In genomic region chr19:36686365-36687213, GRCh38 we compare ENCODE assay signal across 8 cellular contexts. TPM values are rescaled to one million over a fixed set of nuclear protein-coding genes. Genes with fewer than 3 reads are reported as not detected.
A peak's percentile ranks its signal among the peaks of the same experiment; 100 is the strongest.
DNase-seq lines count a peak whose midpoint lies in the region; ATAC-seq and TF ChIP-seq lines count a peak whose summit lies in the region.

No MANE protein-coding gene starts in this region.

- BruUV-seq in Calu3 (replicated peaks; lab: Mats Ljungman, UMichigan) = TSS peak; percentile 51

- H3K36me3 ChIP-seq in neuron (ENCODE audit: insufficient read depth, low read length) = peaks cover 36% of the 10 kb centered on the region

- peak; percentile 28 for DNase-seq in Calu3
- peak in 2 of 34 experiments; percentile 2 to 6 for DNase-seq in T-cell
- DNase-seq in fibroblast of pulmonary artery (ENCODE audit: low read depth) = peak; percentile 14
- DNase-seq in GOT3 (lab: John Stamatoyannopoulos, UW) = no peak
- DNase-seq in stimulated activated CD4-positive, alpha-beta T cell treated with anti-CD3 and anti-CD28 coated beads, Interleukin-4, amount 100 ng/mL, for 4 hours = no peak

- no peak for TF ChIP-seq CTCF in Calu3 (IDR thresholded peaks at IDR 0.05; ENCODE audit: unreplicated experiment)
- no peak for TF ChIP-seq CTCF in fibroblast of pulmonary artery (IDR thresholded peaks at IDR 0.05; ENCODE audit: low read length, missing control alignments)

- no peaks in the 10 kb centered on the region for H3K27me3 Mint-ChIP-seq in Calu3 (ENCODE audit: unreplicated experiment)
- H3K27me3 Mint-ChIP-seq in T-cell = no peaks in the 10 kb centered on the region

- POLR2A ChIA-PET in T-cell (lab: Charles Lee) = interaction anchor here in 1 of 2 donors (0.5 to 0.6 kb wide), 2 partner anchors 30 to 306 kb away, joined by 3 to 4 read pairs; no protein-coding TSS in a partner anchor

- peak overlapping the region; percentile 87 for H2AFZ ChIP-seq in neuron (ENCODE audit: low read depth, low read length)

- peaks cover 26% of the 10 kb centered on the region for H3K9me3 ChIP-seq in neuron (ENCODE audit: low read length)

- H3K4me1 Mint-ChIP-seq in Calu3 (ENCODE audit: low read depth, unreplicated experiment) (peaks cover 27% of the 10 kb centered on the region), T-cell (peaks cover 34 to 37% (median 37%) of the 10 kb centered on the region in 3 donors)

- H3K4me3 Mint-ChIP-seq in Calu3 (ENCODE audit: low read depth, unreplicated experiment) (peak overlapping the region; percentile 100), T-cell (peak overlapping the region; percentile 99 to 100 (median 99))

- H3K9me3 Mint-ChIP-seq in Calu3 (ENCODE audit: low read depth, unreplicated experiment) (peaks cover 18% of the 10 kb centered on the region), T-cell (peaks cover 6 to 22% (median 8%) of the 10 kb centered on the region in 3 donors)

- H3K27ac Mint-ChIP-seq in Calu3 (ENCODE audit: unreplicated experiment) (peak overlapping the region; percentile 99), T-cell (peak overlapping the region; percentile 93 to 97)

- H3K27me3 ChIP-seq in neuron (ENCODE audit: insufficient read depth, low read length) = no peaks in the 10 kb centered on the region

- peaks cover 48% of the 10 kb centered on the region for H3K36me3 Mint-ChIP-seq in Calu3 (ENCODE audit: insufficient read depth, unreplicated experiment)
- H3K36me3 Mint-ChIP-seq in T-cell = peaks cover 54% of the 10 kb centered on the region

- peaks cover 13% of the 10 kb centered on the region for H3K4me1 ChIP-seq in neuron (ENCODE audit: insufficient read depth, low read length)

- H3K4me3 ChIP-seq in fibroblast of pulmonary artery (replicated peaks; ENCODE audit: low read depth, low read length) (peak overlapping the region; percentile 96), neuron (ENCODE audit: low read length) (peak overlapping the region; percentile 95)

- CTCF ChIA-PET in Calu3 (lab: Charles Lee) (interaction anchor here (0.5 to 1.4 kb wide), 6 partner anchors 11 to 495 kb away, joined by 3 to 5 read pairs (median 3); partner anchors contain the start of genes ZNF345, ZNF461 and ZNF529), T-cell (lab: Charles Lee) (no interaction called here)

- ATAC-seq in HG02678 (IDR thresholded peaks at IDR 0.05; ENCODE audit: unreplicated experiment) (peak; percentile 3), T-cell (replicated peaks in 1 of 4) (no peak), GM18858 (IDR thresholded peaks at IDR 0.05; ENCODE audit: unreplicated experiment) (no peak)

- intact Hi-C loops in Calu3 (cut with micrococcal nuclease; ENCODE audit: unreplicated experiment) = loop anchor here (5.0 to 10.0 kb wide), 2 partner anchors 112 to 469 kb away; partner anchors contain the start of genes ZNF146 and ZNF529

RNA-seq across cellular contexts. Expression of gene ZNF567, which starts 0.8 kb away (rescaled TPM):
- total RNA-seq in Calu3 (2022) (11.0 TPM in 2 replicates), T-cell (10 to 100 TPM in 4 of 5 donors, 1 to 10 TPM in 1; 8.7 to 19.1 (median 12.6) TPM)

RNA-seq across cellular contexts. Expression of gene ZNF461, which starts 20.0 kb away (rescaled TPM):
- 8.5 and 9.7 TPM in 2 replicates for total RNA-seq in Calu3 (2022)
- 10 to 100 TPM in 4 of 5 donors, 1 to 10 TPM in 1; 9.7 to 15.7 (median 12.9) TPM for total RNA-seq in T-cell

Comparison
In these comparisons a context has a peak if more than half of its experiments do, and no peak if none do; other contexts are left out.
1. DNase-seq: peak in Calu3 (single experiment) and fibroblast of pulmonary artery (single experiment); none in GOT3 (single experiment) and stimulated activated CD4-positive, alpha-beta T cell treated with anti-CD3 and anti-CD28 coated beads, Interleukin-4, amount 100 ng/mL, for 4 hours (0 of 2).